ENCODE assay signal across 10 cellular contexts in the genomic region with DNA sequence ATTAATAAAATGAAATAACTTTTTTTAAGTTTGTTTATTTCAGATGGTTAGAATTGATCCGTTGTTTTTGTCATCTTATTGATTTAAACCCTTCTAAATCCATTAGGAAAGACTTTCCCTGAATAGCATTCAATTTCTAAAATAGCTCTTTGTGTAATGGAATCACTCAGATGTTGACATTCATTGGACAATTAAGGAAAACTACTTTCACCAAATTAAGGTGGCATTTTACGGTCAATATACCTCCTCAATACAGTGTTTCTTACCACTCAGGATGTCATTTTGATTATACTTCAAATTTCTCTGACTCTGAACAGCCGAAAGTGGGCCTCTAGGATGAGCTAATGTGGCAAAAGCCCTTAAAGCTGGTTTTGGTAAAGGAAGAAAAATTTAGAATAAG. TPM values are rescaled to one million over a fixed set of nuclear protein-coding genes. Genes with fewer than 3 reads are reported as not detected.
DNase-seq lines count a peak whose midpoint lies in the region; ATAC-seq and TF ChIP-seq lines count a peak whose summit lies in the region.
"Had no signal": no experiment of that assay in that cellular context is flagged by ENCODE, and none has a peak within 500 bp of the region (broad histone marks: within the 10 kb centered on the region; RNA-seq: fewer than 3 reads in every experiment).

No MANE protein-coding gene starts in this region.

- no peaks in the 10 kb centered on the region for H3K9me3 ChIP-seq in transverse colon

- H3K36me3 Mint-ChIP-seq in activated naive CD4-positive, alpha-beta T cell treated with anti-CD3 and anti-CD28 coated beads, Interleukin-2, amount 50 U/mL, for 24 hours, result peaks cover 10% of the 10 kb centered on the region
- peaks cover 20 to 43% of the 10 kb centered on the region in 2 donors for H3K36me3 Mint-ChIP-seq in activated naive CD4-positive, alpha-beta T cell treated with anti-CD3 and anti-CD28 coated beads, Interleukin-2, amount 50 U/mL, for 72 hours
- peaks cover 3 to 17% (median 10%) of the 10 kb centered on the region in 3 donors for H3K36me3 Mint-ChIP-seq in immature natural killer cell

- no peak for ATAC-seq in activated naive CD4-positive, alpha-beta T cell treated with anti-CD3 and anti-CD28 coated beads, Interleukin-2, amount 50 U/mL, for 72 hours

- no peak for TF ChIP-seq CTCF in transverse colon (IDR thresholded peaks at IDR 0.05)

- H3K36me3 ChIP-seq in transverse colon, result peaks cover 0 to 16% (median 5%) of the 10 kb centered on the region in 4 donors

- no peak for DNase-seq in activated naive CD4-positive, alpha-beta T cell (lab: John Stamatoyannopoulos, UW)
- no peak for DNase-seq in activated naive CD4-positive, alpha-beta T cell treated with anti-CD3 and anti-CD28 coated beads, Interleukin-2, amount 50 U/mL, for 72 hours (ENCODE audit: low spot score in 2 of 2)
- DNase-seq in immature natural killer cell (no peak), transverse colon (no peak), DMS114 treated with DMSO at 0.1 percent for 48 hours (lab: John Stamatoyannopoulos, UW; ENCODE audit: unreplicated experiment) (no peak), DMS 273 (lab: John Stamatoyannopoulos, UW; ENCODE audit: unreplicated experiment) (no peak), NCI-H146 (lab: John Stamatoyannopoulos, UW) (no peak)
- DNase-seq: DMS 273 treated with DMSO at 0.1 percent for 48 hours, NCI-H1105 treated with DMSO at 0.1 percent for 48 hours had no signal

- no peak for TF ChIP-seq POLR2A in transverse colon (IDR thresholded peaks at IDR 0.05)

- peak overlapping the region; percentile 98 for H3K4me3 Mint-ChIP-seq in activated naive CD4-positive, alpha-beta T cell treated with anti-CD3 and anti-CD28 coated beads, Interleukin-2, amount 50 U/mL, for 24 hours
- H3K4me3 Mint-ChIP-seq in immature natural killer cell, result peak overlapping the region; percentile 91 to 97 (median 94)

- H3K4me1 Mint-ChIP-seq in activated naive CD4-positive, alpha-beta T cell treated with anti-CD3 and anti-CD28 coated beads, Interleukin-2, amount 50 U/mL, for 24 hours, result peaks cover 58% of the 10 kb centered on the region
- H3K4me1 Mint-ChIP-seq in immature natural killer cell, result peaks cover 46 to 66% of the 10 kb centered on the region in 2 donors

- 59 to 77% methylated on average over 3 of the region's 3 CpGs for WGBS in transverse colon (ENCODE audit: low coverage in 1 of 2), 2 donors

- H3K27ac Mint-ChIP-seq in activated naive CD4-positive, alpha-beta T cell treated with anti-CD3 and anti-CD28 coated beads, Interleukin-2, amount 50 U/mL, for 24 hours, result no peak overlapping the region
- H3K27ac Mint-ChIP-seq in activated naive CD4-positive, alpha-beta T cell treated with anti-CD3 and anti-CD28 coated beads, Interleukin-2, amount 50 U/mL, for 72 hours, result peak overlapping the region; percentile 98 to 99
- H3K27ac Mint-ChIP-seq in immature natural killer cell, result peak overlapping the region; percentile 32 to 98 (median 86)

- H3K9me3 Mint-ChIP-seq in activated naive CD4-positive, alpha-beta T cell treated with anti-CD3 and anti-CD28 coated beads, Interleukin-2, amount 50 U/mL, for 24 hours, result no peaks in the 10 kb centered on the region
- H3K9me3 Mint-ChIP-seq in activated naive CD4-positive, alpha-beta T cell treated with anti-CD3 and anti-CD28 coated beads, Interleukin-2, amount 50 U/mL, for 72 hours, result no peaks in the 10 kb centered on the region
- no peaks in the 10 kb centered on the region for H3K9me3 Mint-ChIP-seq in immature natural killer cell

- H3K27me3 ChIP-seq in transverse colon, result no peaks in the 10 kb centered on the region

- H3K4me3 ChIP-seq in transverse colon, result peak overlapping the region in 1 of 4 donors; percentile 94

- intact Hi-C loops in transverse colon (cut with DNase I; ENCODE audit: low total_unique reads), result no loop called here

- H3K4me1 ChIP-seq in transverse colon, result peaks cover 8 to 33% (median 24%) of the 10 kb centered on the region in 4 donors

- TF ChIP-seq EP300 in transverse colon (IDR thresholded peaks at IDR 0.05; ENCODE audit: low read depth), result no peak

- peak overlapping the region in 3 of 4 donors; percentile 94 to 97 (median 96) for H3K27ac ChIP-seq in transverse colon

- H3K27me3 Mint-ChIP-seq in activated naive CD4-positive, alpha-beta T cell treated with anti-CD3 and anti-CD28 coated beads, Interleukin-2, amount 50 U/mL, for 24 hours, result no peaks in the 10 kb centered on the region
- H3K27me3 Mint-ChIP-seq in immature natural killer cell (ENCODE audit: low read depth in 3 of 3), result peaks cover 11 to 21% (median 19%) of the 10 kb centered on the region in 3 donors

- in situ Hi-C loops in transverse colon (cut with MboI; ENCODE audit: low pct_ligation_motif_present in 1 of 4, low pct_unique_long_range_greater_than_20kb in 1 of 4, low sequenced_read_pairs in 3 of 4), result no loop called here

RNA-seq across cellular contexts. Expression of gene ARL6IP1, which starts 1.8 kb away (rescaled TPM):
- total RNA-seq in activated naive CD4-positive, alpha-beta T cell treated with anti-CD3 and anti-CD28 coated beads, Interleukin-2, amount 50 U/mL, for 72 hours, result 100 to 1,000 TPM; 116 to 164 TPM
- polyA plus RNA-seq in immature natural killer cell, result 100 to 1,000 TPM; 267 to 497 (median 308) TPM
- 100 to 1,000 TPM in 3 of 4 donors, 10 to 100 TPM in 1; 73.0 to 232 (median 175) TPM for total RNA-seq in transverse colon

RNA-seq across cellular contexts. Expression of gene RPS15A, which starts 9.4 kb away (rescaled TPM):
- 1,000 to 10,000 TPM; 2,227 to 2,841 TPM for total RNA-seq in activated naive CD4-positive, alpha-beta T cell treated with anti-CD3 and anti-CD28 coated beads, Interleukin-2, amount 50 U/mL, for 72 hours
- 1,000 to 10,000 TPM in 2 of 3 donors, 100 to 1,000 TPM in 1; 767 to 2,522 (median 1,576) TPM for polyA plus RNA-seq in immature natural killer cell
- 1,000 to 10,000 TPM in 3 of 4 donors, 100 to 1,000 TPM in 1; 885 to 1,418 (median 1,010) TPM for total RNA-seq in transverse colon
